8 cellular contexts compared by ENCODE assay signal in genomic region chr16:89246903-89247733, GRCh38. TPM values are rescaled to one million over a fixed set of nuclear protein-coding genes. Genes with fewer than 3 reads are reported as not detected.
DNase-seq lines count a peak whose midpoint lies in the region; ATAC-seq and TF ChIP-seq lines count a peak whose summit lies in the region.

No MANE protein-coding gene starts in this region.

- peak; percentile 50 for ATAC-seq in HG03565 (IDR thresholded peaks at IDR 0.05; ENCODE audit: unreplicated experiment)
- peak; percentile 93 for ATAC-seq in Panc1
- ATAC-seq in stimulated activated naive B cell treated with anti-CD40 and anti-IgM and Interleukin-4, amounts not matched to agents 10 μg/mL and 1 μg/mL and 100 μg/mL, for 72 hours (replicated peaks): peak; percentile 84 to 91

- intact Hi-C loops in Panc1 (cut with micrococcal nuclease; ENCODE audit: unreplicated experiment): no loop called here

- no TSS peak for BruUV-seq in Panc1 (replicated peaks; lab: Mats Ljungman, UMichigan)

- H3K4me1 Mint-ChIP-seq in nephron progenitor cell: peaks cover 5% of the 10 kb centered on the region
- H3K4me1 Mint-ChIP-seq in stimulated activated naive B cell treated with anti-CD40 and anti-IgM and Interleukin-4, amounts not matched to agents 10 μg/mL and 1 μg/mL and 100 μg/mL, for 72 hours: peaks cover 5 to 10% of the 10 kb centered on the region in 2 donors

- H3K9me3 Mint-ChIP-seq in nephron progenitor cell: peaks cover 36% of the 10 kb centered on the region
- H3K9me3 Mint-ChIP-seq in stimulated activated naive B cell treated with anti-CD40 and anti-IgM and Interleukin-4, amounts not matched to agents 10 μg/mL and 1 μg/mL and 100 μg/mL, for 72 hours: peaks cover 7 to 9% of the 10 kb centered on the region in 2 donors

- POLR2A ChIA-PET in Panc1 (lab: Charles Lee): interaction anchor here (0.6 to 0.7 kb wide), 2 partner anchors 154 to 162 kb away, joined by 3 to 4 read pairs; partner anchors contain the start of gene ACSF3

- H3K27ac Mint-ChIP-seq in nephron progenitor cell: no peak overlapping the region
- peak overlapping the region; percentile 62 for H3K27ac Mint-ChIP-seq in stimulated activated naive B cell treated with anti-CD40 and anti-IgM and Interleukin-4, amounts not matched to agents 10 μg/mL and 1 μg/mL and 100 μg/mL, for 72 hours

- no peaks in the 10 kb centered on the region; the same call in 1 of the 2 replicates for H3K9me3 ChIP-seq in Panc1 (ENCODE audit: control insufficient read depth, insufficient read depth, low read depth, low read length)

- CTCF ChIA-PET in Panc1 (lab: Charles Lee): no interaction called here

- H3K36me3 ChIP-seq in Panc1 (ENCODE audit: control insufficient read depth, insufficient read depth, low read length): no peaks in the 10 kb centered on the region

- H3K36me3 Mint-ChIP-seq in nephron progenitor cell (ENCODE audit: low read depth): peaks cover 9% of the 10 kb centered on the region
- peaks cover 2 to 4% of the 10 kb centered on the region in 2 donors for H3K36me3 Mint-ChIP-seq in stimulated activated naive B cell treated with anti-CD40 and anti-IgM and Interleukin-4, amounts not matched to agents 10 μg/mL and 1 μg/mL and 100 μg/mL, for 72 hours

- H3K4me3 Mint-ChIP-seq in nephron progenitor cell: peak overlapping the region; percentile 77
- peak overlapping the region; percentile 79 to 81 for H3K4me3 Mint-ChIP-seq in stimulated activated naive B cell treated with anti-CD40 and anti-IgM and Interleukin-4, amounts not matched to agents 10 μg/mL and 1 μg/mL and 100 μg/mL, for 72 hours

- peaks cover 48% of the 10 kb centered on the region for H3K27me3 Mint-ChIP-seq in nephron progenitor cell (ENCODE audit: low read depth, poor library complexity)
- peaks cover 0 to 4% of the 10 kb centered on the region in 2 donors for H3K27me3 Mint-ChIP-seq in stimulated activated naive B cell treated with anti-CD40 and anti-IgM and Interleukin-4, amounts not matched to agents 10 μg/mL and 1 μg/mL and 100 μg/mL, for 72 hours

- no peaks in the 10 kb centered on the region for H3K4me1 ChIP-seq in Panc1 (ENCODE audit: control insufficient read depth, insufficient read depth, low read length)

- in situ Hi-C loops in Panc1 (cut with HindIII; ENCODE audit: low pct_unique_long_range_greater_than_20kb, low sequenced_read_pairs): no loop called here

- peak overlapping the region; percentile 48 to 51 for H3K4me3 ChIP-seq in Panc1 (ENCODE audit: low read depth in 2 of 2, low read length in 2 of 2)
- H3K4me3 ChIP-seq in fibroblast of the aortic adventitia (ENCODE audit: low read depth, low read length): peak overlapping the region; percentile 62

- no peaks in the 10 kb centered on the region for H3K27me3 ChIP-seq in Panc1 (ENCODE audit: control insufficient read depth, insufficient read depth, low read length)

- DNase-seq in AG09319 (ENCODE audit: extremely low read depth, low read depth): peak; percentile 59
- DNase-seq in GM19238 (ENCODE audit: insufficient read length, low spot score): peak; percentile 92
- DNase-seq in Panc1 (ENCODE audit: low read depth, low spot score): no peak
- peak; percentile 95 for DNase-seq in activated T-helper 9 cell treated with anti-CD3 and anti-CD28 coated beads, Interleukin-2, amount 50 U/mL, for 16 hours (ENCODE audit: low read depth)
- peak; percentile 83 for DNase-seq in fibroblast of the aortic adventitia (ENCODE audit: low read depth)
- peak; percentile 99 for DNase-seq in nephron progenitor cell
- peak; percentile 84 for DNase-seq in stimulated activated naive B cell treated with anti-CD40 and anti-IgM and Interleukin-4, amounts not matched to agents 10 μg/mL and 1 μg/mL and 100 μg/mL, for 72 hours

- H3K27ac ChIP-seq in Panc1 (ENCODE audit: low read length): peak overlapping the region; percentile 59

- TF ChIP-seq CTCF in AG09319 (IDR thresholded peaks at IDR 0.05; ENCODE audit: low read depth, low read length): peak; percentile 11
- no peak for TF ChIP-seq CTCF in Panc1 (IDR thresholded peaks at IDR 0.05)
- no peak for TF ChIP-seq CTCF in fibroblast of the aortic adventitia (IDR thresholded peaks at IDR 0.05; ENCODE audit: insufficient read depth, low read length)
- TF ChIP-seq CTCF in nephron progenitor cell (IDR thresholded peaks at IDR 0.05): no peak

RNA-seq across cellular contexts. Expression of gene ZNF778, which starts 29.6 kb away (rescaled TPM):
- total RNA-seq in Panc1 (2021; ENCODE audit: unreplicated experiment): 15.0 TPM
- 4.9 TPM for polyA plus RNA-seq in Panc1 (2012; ENCODE audit: insufficient read length)
- 8.0 and 13.8 TPM in 2 replicates for total RNA-seq in fibroblast of the aortic adventitia (ENCODE audit: low replicate concordance)

RNA-seq across cellular contexts. Expression of gene SLC22A31, which starts 46.8 kb away (rescaled TPM):
- 4.5 TPM for total RNA-seq in Panc1 (2021; ENCODE audit: unreplicated experiment)
- polyA plus RNA-seq in Panc1 (2012; ENCODE audit: insufficient read length): 4.5 TPM
- not detected in 2 replicates for total RNA-seq in fibroblast of the aortic adventitia (ENCODE audit: low replicate concordance)
